In genomic region chr16:68083861-68084503, GRCh38 we compare ENCODE assay signal across 2 cellular contexts.
TF ChIP-seq lines count a peak whose summit lies in the region.

No MANE protein-coding gene starts in this region.

TF ChIP-seq in endothelial cell of umbilical vein, 7 proteins besides CTCF, POLR2A, EP300 and RAD21 (continued from another document):
- no peak for TF ChIP-seq EZH2 (IDR thresholded peaks at IDR 0.05; ENCODE audit: borderline replicate concordance, low read depth, low read length, severe bottlenecking)

TF ChIP-seq in neural cell, 6 proteins besides CTCF, POLR2A, EP300 and RAD21 (continued from another document):
- TF ChIP-seq REST (IDR thresholded peaks at IDR 0.05; ENCODE audit: borderline replicate concordance) = no peak
- TF ChIP-seq EZH2 (IDR thresholded peaks at IDR 0.05; ENCODE audit: borderline replicate concordance, insufficient read depth, low read length, poor library complexity, severe bottlenecking) = no peak
- TF ChIP-seq MXI1 (conservative IDR thresholded peaks at IDR 0.05; ENCODE audit: poor library complexity, severe bottlenecking) = no peak
- no peak for TF ChIP-seq SMC3 (conservative IDR thresholded peaks at IDR 0.05; ENCODE audit: poor library complexity)
- no peak for TF ChIP-seq TAF1 (IDR thresholded peaks at IDR 0.05; ENCODE audit: low read depth)
